Comparison of ENCODE assay signal across 14 cellular contexts in the genomic region with DNA sequence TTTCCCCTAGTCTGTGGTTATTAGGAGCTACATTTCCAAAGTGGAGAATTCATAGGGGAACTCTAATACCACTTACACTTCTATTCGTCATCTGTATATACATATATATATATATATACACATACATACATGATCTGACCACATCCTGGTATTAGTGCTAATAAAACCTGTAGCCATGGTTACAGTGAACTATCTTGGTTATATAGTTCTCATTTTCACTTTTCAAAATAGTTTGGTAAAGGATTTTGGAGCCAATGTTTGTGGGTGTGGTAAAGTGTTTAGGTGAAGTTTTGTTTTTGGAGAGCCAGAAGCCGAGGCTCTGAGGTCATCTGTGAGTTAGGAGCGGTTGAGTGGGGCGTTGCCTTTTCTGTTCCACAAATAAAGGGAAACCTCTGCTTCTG. TPM values are rescaled to one million over a fixed set of nuclear protein-coding genes. Genes with fewer than 3 reads are reported as not detected.
DNase-seq lines count a peak whose midpoint lies in the region; ATAC-seq, FAIRE-seq and TF ChIP-seq lines count a peak whose summit lies in the region.
"Had no signal": no experiment of that assay in that cellular context is flagged by ENCODE, and none has a peak within 500 bp of the region (broad histone marks: within the 10 kb centered on the region; RNA-seq: fewer than 3 reads in every experiment).

No MANE protein-coding gene starts in this region.

- WGBS in mesenchymal stem cell, result 78% methylated on average over 3 of the region's 4 CpGs

- no peak for DNase-seq in keratinocyte (ENCODE audit: low read depth, low spot score)
- DNase-seq in natural killer cell treated with Interleukin-12 subunit alpha and Interleukin-12 subunit beta and Interleukin-15 and Interleukin-18, amount 100 ng/mL, for 72 hours (ENCODE audit: low spot score), result no peak
- no peak for DNase-seq in mesenchymal stem cell
- DNase-seq: activated CD8-positive, alpha-beta T cell treated with anti-CD3 and anti-CD28 coated beads, Interleukin-2, amount 10 ng/mL, durations not matched to agents 7 days and 5 days; activated naive CD8-positive, alpha-beta T cell treated with anti-CD3 and anti-CD28 coated beads, Interleukin-2, amount 10 ng/mL, durations not matched to agents 7 days and 5 days; effector CD8-positive, alpha-beta T cell; IMR-90; NCI-H2227 treated with DMSO at 0.1 percent for 48 hours; sigmoid colon had no signal

- TF ChIP-seq CTCF in keratinocyte (optimal IDR thresholded peaks at IDR 0.05 in 1 of 3, IDR thresholded peaks at IDR 0.05 in 1 of 3, conservative IDR thresholded peaks at IDR 0.05 in 1 of 3; ENCODE audit: extremely low read depth in 1 of 3, insufficient read depth in 2 of 3, low read length in 3 of 3), result no peak

- dilution Hi-C loops in keratinocyte (cut with MboI; ENCODE audit: extremely low pct_ligation_motif_present, low sequenced_read_pairs), result no loop called here

- no peak overlapping the region for H2AFZ ChIP-seq in keratinocyte (ENCODE audit: control insufficient read depth, low read length)
- no peak overlapping the region for H2AFZ ChIP-seq in mesenchymal stem cell (ENCODE audit: low read depth, low read length)

- no peak overlapping the region for H3K23ac ChIP-seq in mesenchymal stem cell (ENCODE audit: low read length in 2 of 2)

- H3K27ac Mint-ChIP-seq in natural killer cell treated with Interleukin-12 subunit alpha and Interleukin-12 subunit beta and Interleukin-15 and Interleukin-18, amount 100 ng/mL, for 72 hours, result no peak overlapping the region
- H3K27ac Mint-ChIP-seq: activated naive CD8-positive, alpha-beta T cell treated with anti-CD3 and anti-CD28 coated beads, Interleukin-2, amount 10 ng/mL, durations not matched to agents 7 days and 5 days had no signal

- no peak overlapping the region for H3K18ac ChIP-seq in mesenchymal stem cell (ENCODE audit: low read depth in 1 of 2, low read length in 2 of 2)

- ATAC-seq in GM18909 (IDR thresholded peaks at IDR 0.05; ENCODE audit: poor library complexity, unreplicated experiment), result peak; percentile 88
- ATAC-seq in GM21723 (IDR thresholded peaks at IDR 0.05; ENCODE audit: unreplicated experiment), result peak; percentile 86
- peak; percentile 83 for ATAC-seq in HG03378 (IDR thresholded peaks at IDR 0.05; ENCODE audit: unreplicated experiment)
- ATAC-seq in GM18873 (IDR thresholded peaks at IDR 0.05; ENCODE audit: low FRiP score, unreplicated experiment), result no peak
- ATAC-seq in natural killer cell treated with Interleukin-12 subunit alpha and Interleukin-12 subunit beta and Interleukin-15 and Interleukin-18, amount 100 ng/mL, for 72 hours, result no peak
- ATAC-seq: activated CD8-positive, alpha-beta T cell treated with anti-CD3 and anti-CD28 coated beads, Interleukin-2, amount 10 ng/mL, durations not matched to agents 7 days and 5 days had no signal

- H2BK5ac ChIP-seq in mesenchymal stem cell (ENCODE audit: low read depth, low read length, poor library complexity, severe bottlenecking), result no peak overlapping the region

- H3K4me3 ChIP-seq in keratinocyte (ENCODE audit: control insufficient read depth in 2 of 3, extremely low read depth in 1 of 3, insufficient read depth in 2 of 3, low read depth in 1 of 3, low read length in 3 of 3) (no peak overlapping the region), mesenchymal stem cell (ENCODE audit: insufficient read depth in 1 of 2, low read depth in 1 of 2, low read length in 2 of 2) (no peak overlapping the region)
- H3K4me3 ChIP-seq: sigmoid colon, SJSA1 had no signal

- no peak overlapping the region for H4K8ac ChIP-seq in mesenchymal stem cell (ENCODE audit: low read length)

- H2BK15ac ChIP-seq in mesenchymal stem cell (ENCODE audit: low read depth, poor library complexity, severe bottlenecking), result no peak overlapping the region

- H2BK120ac ChIP-seq in mesenchymal stem cell (ENCODE audit: low read depth, low read length), result no peak overlapping the region

- H3K9me3 ChIP-seq in keratinocyte (ENCODE audit: control insufficient read depth, low read depth, low read length) (no peaks in the 10 kb centered on the region), mesenchymal stem cell (ENCODE audit: control insufficient read depth, low read length) (no peaks in the 10 kb centered on the region)
- H3K9me3 ChIP-seq: sigmoid colon, SJSA1 had no signal

- H3K9me1 ChIP-seq in keratinocyte (ENCODE audit: control insufficient read depth, extremely low read depth, insufficient read depth, low read length), result no peaks in the 10 kb centered on the region

- H3K27ac ChIP-seq in keratinocyte (ENCODE audit: control insufficient read depth, insufficient read depth, low read length), result peak overlapping the region; percentile 67
- no peak overlapping the region for H3K27ac ChIP-seq in mesenchymal stem cell (ENCODE audit: low read length, poor library complexity, severe bottlenecking)
- H3K27ac ChIP-seq: sigmoid colon, SJSA1 had no signal

- peaks cover 17 to 28% of the 10 kb centered on the region in 2 experiments for H3K36me3 ChIP-seq in keratinocyte (ENCODE audit: control insufficient read depth in 2 of 2, extremely low read depth in 1 of 2, insufficient read depth in 2 of 2, low read length in 2 of 2)
- no peaks in the 10 kb centered on the region for H3K36me3 ChIP-seq in mesenchymal stem cell (ENCODE audit: control insufficient read depth in 1 of 2, insufficient read depth in 2 of 2, low read depth in 1 of 2, low read length in 2 of 2)
- H3K36me3 ChIP-seq: sigmoid colon, SJSA1 had no signal

- H3K4me2 ChIP-seq in keratinocyte (ENCODE audit: control insufficient read depth, extremely low read depth, insufficient read depth, low read depth, low read length), result no peak overlapping the region
- no peak overlapping the region for H3K4me2 ChIP-seq in mesenchymal stem cell (ENCODE audit: low read length, poor library complexity, severe bottlenecking)

- no peaks in the 10 kb centered on the region for H3K27me3 Mint-ChIP-seq in natural killer cell treated with Interleukin-12 subunit alpha and Interleukin-12 subunit beta and Interleukin-15 and Interleukin-18, amount 100 ng/mL, for 72 hours
- H3K27me3 Mint-ChIP-seq: activated naive CD8-positive, alpha-beta T cell treated with anti-CD3 and anti-CD28 coated beads, Interleukin-2, amount 10 ng/mL, durations not matched to agents 7 days and 5 days had no signal

- no peak overlapping the region for H2AK5ac ChIP-seq in mesenchymal stem cell (ENCODE audit: low read length, severe bottlenecking)

- peaks cover 37% of the 10 kb centered on the region for H3K4me1 ChIP-seq in keratinocyte (ENCODE audit: control insufficient read depth, extremely low read depth, insufficient read depth, low read length)
- H3K4me1 ChIP-seq in mesenchymal stem cell (ENCODE audit: control insufficient read depth, insufficient read depth, low read depth, low read length), result no peaks in the 10 kb centered on the region
- H3K4me1 ChIP-seq: sigmoid colon had no signal

- no peak overlapping the region for H3K4ac ChIP-seq in mesenchymal stem cell (ENCODE audit: low read depth in 1 of 2, low read length in 2 of 2)

- H3K36me3 Mint-ChIP-seq in natural killer cell treated with Interleukin-12 subunit alpha and Interleukin-12 subunit beta and Interleukin-15 and Interleukin-18, amount 100 ng/mL, for 72 hours, result no peaks in the 10 kb centered on the region

- FAIRE-seq in keratinocyte (lab: Jason Lieb, UNC), result no peak

- peaks cover 34% of the 10 kb centered on the region in 2 donors for H3K4me1 Mint-ChIP-seq in natural killer cell treated with Interleukin-12 subunit alpha and Interleukin-12 subunit beta and Interleukin-15 and Interleukin-18, amount 100 ng/mL, for 72 hours (ENCODE audit: low read depth in 2 of 2)

- H3K9me3 Mint-ChIP-seq in natural killer cell treated with Interleukin-12 subunit alpha and Interleukin-12 subunit beta and Interleukin-15 and Interleukin-18, amount 100 ng/mL, for 72 hours, result no peaks in the 10 kb centered on the region
- H3K9me3 Mint-ChIP-seq: activated naive CD8-positive, alpha-beta T cell treated with anti-CD3 and anti-CD28 coated beads, Interleukin-2, amount 10 ng/mL, durations not matched to agents 7 days and 5 days had no signal

- no peak overlapping the region for H4K91ac ChIP-seq in mesenchymal stem cell (ENCODE audit: low read length)

- peaks cover 70% of the 10 kb centered on the region for H3K79me2 ChIP-seq in keratinocyte (ENCODE audit: control insufficient read depth, insufficient read depth, low read length)

- no peaks in the 10 kb centered on the region for H3K27me3 ChIP-seq in keratinocyte (ENCODE audit: control insufficient read depth, extremely low read depth, insufficient read depth, low read length)
- H3K27me3 ChIP-seq in mesenchymal stem cell (ENCODE audit: control insufficient read depth in 1 of 2, insufficient read depth in 1 of 2, low read length in 2 of 2), result no peaks in the 10 kb centered on the region
- H3K27me3 ChIP-seq: sigmoid colon, SJSA1 had no signal

- H4K20me1 ChIP-seq in keratinocyte (ENCODE audit: control insufficient read depth, extremely low read depth, insufficient read depth, low read length), result no peaks in the 10 kb centered on the region

- H3K9ac ChIP-seq in keratinocyte (ENCODE audit: control insufficient read depth, extremely low read depth, insufficient read depth, low read length), result no peak overlapping the region
- no peak overlapping the region for H3K9ac ChIP-seq in mesenchymal stem cell (ENCODE audit: low read length)

- no peak overlapping the region for H2BK12ac ChIP-seq in mesenchymal stem cell (ENCODE audit: low read length in 2 of 2)

- no peak overlapping the region for H3K14ac ChIP-seq in mesenchymal stem cell (ENCODE audit: low read length in 2 of 2)

- no peaks in the 10 kb centered on the region for H3K79me1 ChIP-seq in mesenchymal stem cell (replicated peaks; ENCODE audit: low read length, poor library complexity, severe bottlenecking)

- no peak overlapping the region for H3K4me3 Mint-ChIP-seq in natural killer cell treated with Interleukin-12 subunit alpha and Interleukin-12 subunit beta and Interleukin-15 and Interleukin-18, amount 100 ng/mL, for 72 hours
- H3K4me3 Mint-ChIP-seq: activated CD8-positive, alpha-beta T cell treated with anti-CD3 and anti-CD28 coated beads, Interleukin-2, amount 10 ng/mL, durations not matched to agents 7 days and 5 days; activated naive CD8-positive, alpha-beta T cell treated with anti-CD3 and anti-CD28 coated beads, Interleukin-2, amount 10 ng/mL, durations not matched to agents 7 days and 5 days had no signal

RNA-seq across cellular contexts. Expression of gene KIAA0040, which starts 17.9 kb away (rescaled TPM):
- 40.8 to 70.0 TPM (median 57.9 TPM) in 3 replicates for polyA plus RNA-seq in keratinocyte
- 12.1 TPM for polyA plus RNA-seq in keratinocyte (2011; ENCODE audit: low read depth)
- polyA plus RNA-seq in keratinocyte (2011; cell fraction: cytosol; rRNA removed), result 34.3 and 56.5 TPM in 2 replicates
- polyA plus RNA-seq in keratinocyte (2011; cell fraction: nucleus; rRNA removed), result 46.6 and 47.4 TPM in 2 replicates
- 12.5 and 40.7 TPM in 2 replicates for polyA plus RNA-seq in keratinocyte (2012; ENCODE audit: low replicate concordance)
- polyA minus RNA-seq in keratinocyte, result 50.7 to 75.0 TPM (median 60.1 TPM) in 3 replicates
- polyA minus RNA-seq in keratinocyte (2011; cell fraction: cytosol; rRNA and poly(A)+ RNA removed), result 39.3 TPM
- polyA minus RNA-seq in keratinocyte (2011; cell fraction: nucleus; rRNA and poly(A)+ RNA removed), result 24.7 and 42.9 TPM in 2 replicates
- total RNA-seq in natural killer cell treated with Interleukin-12 subunit alpha and Interleukin-12 subunit beta and Interleukin-15 and Interleukin-18, amount 100 ng/mL, for 72 hours, result 10 to 100 TPM; 11.2 to 19.3 TPM
- 2.7 TPM for polyA plus RNA-seq in mesenchymal stem cell (2013, experiment 1 of 2)
- 2.7 TPM for polyA plus RNA-seq in mesenchymal stem cell (2013, experiment 2 of 2)

Comparison
In these comparisons a context has a peak if more than half of its experiments do, and no peak if none do; other contexts are left out.
1. ATAC-seq: peak in GM18909 (single experiment), GM21723 (single experiment) and HG03378 (single experiment); none in GM18873 (single experiment) and natural killer cell treated with Interleukin-12 subunit alpha and Interleukin-12 subunit beta and Interleukin-15 and Interleukin-18, amount 100 ng/mL, for 72 hours (0 of 2).